Comparison of ENCODE assay signal across 1 cellular context in the genomic region with DNA sequence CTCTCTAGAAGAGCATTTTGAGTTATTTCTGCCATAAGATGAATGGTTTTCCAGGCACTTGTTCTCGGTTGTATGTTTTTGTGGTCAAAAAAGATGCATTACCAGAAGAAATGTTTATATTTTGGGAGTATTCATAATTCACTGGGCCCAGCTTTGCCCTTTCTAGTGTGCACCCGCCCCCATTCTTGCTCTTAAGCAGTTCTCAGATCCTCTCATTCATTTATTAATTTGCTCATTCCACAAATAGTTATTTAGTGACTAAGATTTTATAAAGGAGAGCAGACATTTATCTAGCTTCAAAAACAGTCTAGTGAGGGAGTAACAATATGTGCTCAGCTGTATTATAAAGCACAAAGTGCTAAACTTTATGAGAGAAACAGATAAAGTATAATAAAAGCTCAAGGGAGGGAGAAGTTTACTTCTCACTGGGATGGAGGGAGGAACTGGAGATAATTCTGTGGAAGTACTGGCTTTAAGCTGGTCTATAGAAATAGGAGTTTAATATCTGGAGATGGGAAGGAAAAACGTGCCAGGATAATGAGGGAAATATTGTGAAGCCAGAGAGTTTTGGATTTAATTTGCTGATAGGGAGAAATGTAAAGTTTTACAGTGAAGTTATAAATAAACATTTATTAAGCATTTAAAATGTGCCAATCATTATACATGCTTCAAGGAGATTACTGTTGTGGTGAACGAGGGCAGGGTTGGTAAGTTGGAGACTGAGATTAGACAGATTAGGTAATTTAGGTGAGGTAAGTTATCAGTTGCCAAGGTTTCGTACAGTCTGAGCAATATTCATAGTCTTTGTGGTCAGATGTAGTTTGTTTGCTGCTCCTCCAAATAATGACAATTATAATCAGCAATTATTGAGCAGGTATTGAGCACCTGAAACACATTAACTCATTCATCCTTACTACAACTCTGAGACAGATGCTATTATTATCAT.
TF ChIP-seq lines count a peak whose summit lies in the region.

No MANE protein-coding gene starts in this region.

TF ChIP-seq in K562, 482 proteins besides CTCF, POLR2A, EP300 and RAD21 (continued from another document and continues in another):
- TF ChIP-seq, protein P1, sequence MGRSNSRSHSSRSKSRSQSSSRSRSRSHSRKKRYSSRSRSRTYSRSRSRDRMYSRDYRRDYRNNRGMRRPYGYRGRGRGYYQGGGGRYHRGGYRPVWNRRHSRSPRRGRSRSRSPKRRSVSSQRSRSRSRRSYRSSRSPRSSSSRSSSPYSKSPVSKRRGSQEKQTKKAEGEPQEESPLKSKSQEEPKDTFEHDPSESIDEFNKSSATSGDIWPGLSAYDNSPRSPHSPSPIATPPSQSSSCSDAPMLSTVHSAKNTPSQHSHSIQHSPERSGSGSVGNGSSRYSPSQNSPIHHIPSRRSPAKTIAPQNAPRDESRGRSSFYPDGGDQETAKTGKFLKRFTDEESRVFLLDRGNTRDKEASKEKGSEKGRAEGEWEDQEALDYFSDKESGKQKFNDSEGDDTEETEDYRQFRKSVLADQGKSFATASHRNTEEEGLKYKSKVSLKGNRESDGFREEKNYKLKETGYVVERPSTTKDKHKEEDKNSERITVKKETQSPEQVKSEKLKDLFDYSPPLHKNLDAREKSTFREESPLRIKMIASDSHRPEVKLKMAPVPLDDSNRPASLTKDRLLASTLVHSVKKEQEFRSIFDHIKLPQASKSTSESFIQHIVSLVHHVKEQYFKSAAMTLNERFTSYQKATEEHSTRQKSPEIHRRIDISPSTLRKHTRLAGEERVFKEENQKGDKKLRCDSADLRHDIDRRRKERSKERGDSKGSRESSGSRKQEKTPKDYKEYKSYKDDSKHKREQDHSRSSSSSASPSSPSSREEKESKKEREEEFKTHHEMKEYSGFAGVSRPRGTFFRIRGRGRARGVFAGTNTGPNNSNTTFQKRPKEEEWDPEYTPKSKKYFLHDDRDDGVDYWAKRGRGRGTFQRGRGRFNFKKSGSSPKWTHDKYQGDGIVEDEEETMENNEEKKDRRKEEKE (IDR thresholded peaks at IDR 0.05; ENCODE audit: borderline replicate concordance in 1 of 2, control insufficient read depth in 1 of 2, low read depth in 2 of 2, low read length in 1 of 2) = no peak
- no peak for TF ChIP-seq SRSF1 (IDR thresholded peaks at IDR 0.05; ENCODE audit: low read depth, low read length)
- no peak for TF ChIP-seq MCM5 (IDR thresholded peaks at IDR 0.05; ENCODE audit: low read depth)
- no peak for TF ChIP-seq PHB (CRISPR knock-in tag; IDR thresholded peaks at IDR 0.05)
- TF ChIP-seq, protein P2, sequence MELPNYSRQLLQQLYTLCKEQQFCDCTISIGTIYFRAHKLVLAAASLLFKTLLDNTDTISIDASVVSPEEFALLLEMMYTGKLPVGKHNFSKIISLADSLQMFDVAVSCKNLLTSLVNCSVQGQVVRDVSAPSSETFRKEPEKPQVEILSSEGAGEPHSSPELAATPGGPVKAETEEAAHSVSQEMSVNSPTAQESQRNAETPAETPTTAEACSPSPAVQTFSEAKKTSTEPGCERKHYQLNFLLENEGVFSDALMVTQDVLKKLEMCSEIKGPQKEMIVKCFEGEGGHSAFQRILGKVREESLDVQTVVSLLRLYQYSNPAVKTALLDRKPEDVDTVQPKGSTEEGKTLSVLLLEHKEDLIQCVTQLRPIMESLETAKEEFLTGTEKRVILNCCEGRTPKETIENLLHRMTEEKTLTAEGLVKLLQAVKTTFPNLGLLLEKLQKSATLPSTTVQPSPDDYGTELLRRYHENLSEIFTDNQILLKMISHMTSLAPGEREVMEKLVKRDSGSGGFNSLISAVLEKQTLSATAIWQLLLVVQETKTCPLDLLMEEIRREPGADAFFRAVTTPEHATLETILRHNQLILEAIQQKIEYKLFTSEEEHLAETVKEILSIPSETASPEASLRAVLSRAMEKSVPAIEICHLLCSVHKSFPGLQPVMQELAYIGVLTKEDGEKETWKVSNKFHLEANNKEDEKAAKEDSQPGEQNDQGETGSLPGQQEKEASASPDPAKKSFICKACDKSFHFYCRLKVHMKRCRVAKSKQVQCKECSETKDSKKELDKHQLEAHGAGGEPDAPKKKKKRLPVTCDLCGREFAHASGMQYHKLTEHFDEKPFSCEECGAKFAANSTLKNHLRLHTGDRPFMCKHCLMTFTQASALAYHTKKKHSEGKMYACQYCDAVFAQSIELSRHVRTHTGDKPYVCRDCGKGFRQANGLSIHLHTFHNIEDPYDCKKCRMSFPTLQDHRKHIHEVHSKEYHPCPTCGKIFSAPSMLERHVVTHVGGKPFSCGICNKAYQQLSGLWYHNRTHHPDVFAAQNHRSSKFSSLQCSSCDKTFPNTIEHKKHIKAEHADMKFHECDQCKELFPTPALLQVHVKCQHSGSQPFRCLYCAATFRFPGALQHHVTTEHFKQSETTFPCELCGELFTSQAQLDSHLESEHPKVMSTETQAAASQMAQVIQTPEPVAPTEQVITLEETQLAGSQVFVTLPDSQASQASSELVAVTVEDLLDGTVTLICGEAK (IDR thresholded peaks at IDR 0.05) = no peak
- TF ChIP-seq, protein P2 (CRISPR knock-in tag; IDR thresholded peaks at IDR 0.05) = no peak
- TF ChIP-seq MEIS2 (IDR thresholded peaks at IDR 0.05; ENCODE audit: partially characterized antibody) = peak; percentile 37
- peak; percentile 24 for TF ChIP-seq TAL1 (IDR thresholded peaks at IDR 0.05)
- TF ChIP-seq PTTG1 (tag; IDR thresholded peaks at IDR 0.05; ENCODE audit: low read depth) = no peak
- TF ChIP-seq, protein P3, sequence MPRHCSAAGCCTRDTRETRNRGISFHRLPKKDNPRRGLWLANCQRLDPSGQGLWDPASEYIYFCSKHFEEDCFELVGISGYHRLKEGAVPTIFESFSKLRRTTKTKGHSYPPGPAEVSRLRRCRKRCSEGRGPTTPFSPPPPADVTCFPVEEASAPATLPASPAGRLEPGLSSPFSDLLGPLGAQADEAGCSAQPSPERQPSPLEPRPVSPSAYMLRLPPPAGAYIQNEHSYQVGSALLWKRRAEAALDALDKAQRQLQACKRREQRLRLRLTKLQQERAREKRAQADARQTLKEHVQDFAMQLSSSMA (CRISPR knock-in tag; IDR thresholded peaks at IDR 0.05) = no peak
- no peak for TF ChIP-seq MIER1 (IDR thresholded peaks at IDR 0.05; ENCODE audit: low read depth)
- TF ChIP-seq IFI16 (CRISPR knock-in tag; IDR thresholded peaks at IDR 0.05) = no peak
- no peak for TF ChIP-seq ZNF584 (CRISPR knock-in tag; IDR thresholded peaks at IDR 0.05; ENCODE audit: low read depth)
- no peak for TF ChIP-seq SAFB (IDR thresholded peaks at IDR 0.05; ENCODE audit: borderline replicate concordance, low read depth, low read length)
- TF ChIP-seq, protein P4, sequence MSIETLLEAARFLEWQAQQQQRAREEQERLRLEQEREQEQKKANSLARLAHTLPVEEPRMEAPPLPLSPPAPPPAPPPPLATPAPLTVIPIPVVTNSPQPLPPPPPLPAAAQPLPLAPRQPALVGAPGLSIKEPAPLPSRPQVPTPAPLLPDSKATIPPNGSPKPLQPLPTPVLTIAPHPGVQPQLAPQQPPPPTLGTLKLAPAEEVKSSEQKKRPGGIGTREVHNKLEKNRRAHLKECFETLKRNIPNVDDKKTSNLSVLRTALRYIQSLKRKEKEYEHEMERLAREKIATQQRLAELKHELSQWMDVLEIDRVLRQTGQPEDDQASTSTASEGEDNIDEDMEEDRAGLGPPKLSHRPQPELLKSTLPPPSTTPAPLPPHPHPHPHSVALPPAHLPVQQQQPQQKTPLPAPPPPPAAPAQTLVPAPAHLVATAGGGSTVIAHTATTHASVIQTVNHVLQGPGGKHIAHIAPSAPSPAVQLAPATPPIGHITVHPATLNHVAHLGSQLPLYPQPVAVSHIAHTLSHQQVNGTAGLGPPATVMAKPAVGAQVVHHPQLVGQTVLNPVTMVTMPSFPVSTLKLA (conservative IDR thresholded peaks at IDR 0.05) = 0 out of 4 replicates have a peak, but pooled peaks of 1 of the 2 experiments have one; percentile 7
- TF ChIP-seq, protein P5, sequence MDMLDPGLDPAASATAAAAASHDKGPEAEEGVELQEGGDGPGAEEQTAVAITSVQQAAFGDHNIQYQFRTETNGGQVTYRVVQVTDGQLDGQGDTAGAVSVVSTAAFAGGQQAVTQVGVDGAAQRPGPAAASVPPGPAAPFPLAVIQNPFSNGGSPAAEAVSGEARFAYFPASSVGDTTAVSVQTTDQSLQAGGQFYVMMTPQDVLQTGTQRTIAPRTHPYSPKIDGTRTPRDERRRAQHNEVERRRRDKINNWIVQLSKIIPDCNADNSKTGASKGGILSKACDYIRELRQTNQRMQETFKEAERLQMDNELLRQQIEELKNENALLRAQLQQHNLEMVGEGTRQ (CRISPR knock-in tag; IDR thresholded peaks at IDR 0.05) = no peak
- TF ChIP-seq ETS2 (tag; IDR thresholded peaks at IDR 0.05; ENCODE audit: borderline replicate concordance, poor library complexity, severe bottlenecking) = no peak
- no peak for TF ChIP-seq NFRKB (IDR thresholded peaks at IDR 0.05; ENCODE audit: low read depth)
- no peak for TF ChIP-seq NFE2 (IDR thresholded peaks at IDR 0.05; ENCODE audit: low read depth)
- no peak for TF ChIP-seq KAT2B (IDR thresholded peaks at IDR 0.05; ENCODE audit: low read depth, low read length)
- TF ChIP-seq, protein P6, sequence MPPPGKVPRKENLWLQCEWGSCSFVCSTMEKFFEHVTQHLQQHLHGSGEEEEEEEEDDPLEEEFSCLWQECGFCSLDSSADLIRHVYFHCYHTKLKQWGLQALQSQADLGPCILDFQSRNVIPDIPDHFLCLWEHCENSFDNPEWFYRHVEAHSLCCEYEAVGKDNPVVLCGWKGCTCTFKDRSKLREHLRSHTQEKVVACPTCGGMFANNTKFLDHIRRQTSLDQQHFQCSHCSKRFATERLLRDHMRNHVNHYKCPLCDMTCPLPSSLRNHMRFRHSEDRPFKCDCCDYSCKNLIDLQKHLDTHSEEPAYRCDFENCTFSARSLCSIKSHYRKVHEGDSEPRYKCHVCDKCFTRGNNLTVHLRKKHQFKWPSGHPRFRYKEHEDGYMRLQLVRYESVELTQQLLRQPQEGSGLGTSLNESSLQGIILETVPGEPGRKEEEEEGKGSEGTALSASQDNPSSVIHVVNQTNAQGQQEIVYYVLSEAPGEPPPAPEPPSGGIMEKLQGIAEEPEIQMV (tag; conservative IDR thresholded peaks at IDR 0.05; ENCODE audit: low read depth) = no peak
- TF ChIP-seq, protein P7, sequence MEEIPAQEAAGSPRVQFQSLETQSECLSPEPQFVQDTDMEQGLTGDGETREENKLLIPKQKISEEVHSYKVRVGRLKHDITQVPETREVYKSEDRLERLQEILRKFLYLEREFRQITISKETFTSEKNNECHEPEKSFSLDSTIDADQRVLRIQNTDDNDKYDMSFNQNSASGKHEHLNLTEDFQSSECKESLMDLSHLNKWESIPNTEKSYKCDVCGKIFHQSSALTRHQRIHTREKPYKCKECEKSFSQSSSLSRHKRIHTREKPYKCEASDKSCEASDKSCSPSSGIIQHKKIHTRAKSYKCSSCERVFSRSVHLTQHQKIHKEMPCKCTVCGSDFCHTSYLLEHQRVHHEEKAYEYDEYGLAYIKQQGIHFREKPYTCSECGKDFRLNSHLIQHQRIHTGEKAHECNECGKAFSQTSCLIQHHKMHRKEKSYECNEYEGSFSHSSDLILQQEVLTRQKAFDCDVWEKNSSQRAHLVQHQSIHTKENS (CRISPR knock-in tag; IDR thresholded peaks at IDR 0.05) = no peak
- 0 out of 2 replicates have a peak, but pooled peaks have one; percentile 48 for TF ChIP-seq LCOR (CRISPR knock-in tag; IDR thresholded peaks at IDR 0.05)
- TF ChIP-seq CHD4 (IDR thresholded peaks at IDR 0.05; ENCODE audit: insufficient read depth, insufficient replicate concordance, low read depth, low read length, poor library complexity, severe bottlenecking) = no peak
- TF ChIP-seq, protein P8, sequence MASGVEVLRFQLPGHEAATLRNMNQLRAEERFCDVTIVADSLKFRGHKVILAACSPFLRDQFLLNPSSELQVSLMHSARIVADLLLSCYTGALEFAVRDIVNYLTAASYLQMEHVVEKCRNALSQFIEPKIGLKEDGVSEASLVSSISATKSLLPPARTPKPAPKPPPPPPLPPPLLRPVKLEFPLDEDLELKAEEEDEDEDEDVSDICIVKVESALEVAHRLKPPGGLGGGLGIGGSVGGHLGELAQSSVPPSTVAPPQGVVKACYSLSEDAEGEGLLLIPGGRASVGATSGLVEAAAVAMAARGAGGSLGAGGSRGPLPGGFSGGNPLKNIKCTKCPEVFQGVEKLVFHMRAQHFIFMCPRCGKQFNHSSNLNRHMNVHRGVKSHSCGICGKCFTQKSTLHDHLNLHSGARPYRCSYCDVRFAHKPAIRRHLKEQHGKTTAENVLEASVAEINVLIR (CRISPR knock-in tag; IDR thresholded peaks at IDR 0.05) = no peak
- TF ChIP-seq ZEB2 (IDR thresholded peaks at IDR 0.05) = 0 out of 2 replicates have a peak, but pooled peaks have one; percentile 19
- peak; percentile 28; the same call in 1 of the 2 replicates for TF ChIP-seq MTA1 (IDR thresholded peaks at IDR 0.05; ENCODE audit: borderline replicate concordance)
- no peak for TF ChIP-seq ZNF197 (CRISPR knock-in tag; IDR thresholded peaks at IDR 0.05; ENCODE audit: low read depth)
